ENCODE assay signal across 8 cellular contexts in the genomic region with DNA sequence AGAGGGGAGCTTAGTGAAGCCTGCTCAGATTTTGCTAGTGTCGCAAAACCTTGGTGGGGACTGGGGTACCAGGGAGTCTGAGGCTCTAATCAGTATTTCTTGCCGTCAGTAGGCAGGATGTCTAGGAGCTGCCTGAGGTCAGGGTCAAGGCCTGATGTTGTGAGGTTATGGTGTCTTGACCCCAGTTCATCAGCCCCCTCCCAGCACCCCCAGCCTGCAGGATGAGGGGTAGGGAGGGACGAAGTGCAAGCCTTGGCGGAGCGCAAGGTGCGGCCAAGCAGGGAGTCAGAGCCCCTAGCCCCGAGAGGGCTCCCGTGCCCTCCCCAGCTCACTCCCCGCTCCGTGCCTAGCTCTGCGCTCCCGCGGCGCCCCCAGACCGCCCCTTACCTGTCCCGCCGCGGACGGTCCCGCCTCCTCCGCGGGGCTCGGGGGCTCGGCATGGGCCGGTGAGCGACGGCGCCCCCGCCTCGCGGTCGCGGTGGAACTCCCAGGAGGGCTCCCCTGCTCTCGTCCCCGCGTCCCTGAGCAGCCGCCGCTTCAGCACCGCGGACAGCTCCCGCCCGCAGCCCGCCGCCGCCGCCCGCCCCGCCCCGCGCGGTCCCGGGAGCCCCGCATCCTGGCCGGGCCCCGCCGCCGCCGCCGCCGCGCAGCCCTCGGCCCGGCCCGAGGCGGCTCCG. TPM values are rescaled to one million over a fixed set of nuclear protein-coding genes. Genes with fewer than 3 reads are reported as not detected.
DNase-seq lines count a peak whose midpoint lies in the region; ATAC-seq and TF ChIP-seq lines count a peak whose summit lies in the region.

No MANE protein-coding gene starts in this region.

- peaks cover 3% of the 10 kb centered on the region for H3K27me3 ChIP-seq in adrenal gland

- H3K36me3 ChIP-seq in adrenal gland (replicated peaks in 1 of 2), result no peaks in the 10 kb centered on the region

- TF ChIP-seq POLR2A in adrenal gland (IDR thresholded peaks at IDR 0.05), result no peak

- peaks cover 52 to 70% of the 10 kb centered on the region in 2 donors for H3K27me3 Mint-ChIP-seq in T-cell
- H3K27me3 Mint-ChIP-seq in stimulated activated memory B cell treated with anti-CD40 and anti-IgM and Interleukin-4, amounts not matched to agents 10 μg/mL and 1 μg/mL and 100 μg/mL, for 72 hours, result peaks cover 72% of the 10 kb centered on the region

- 3 to 5% (median 3%) methylated on average over 20 to 66 of the region's 66 CpGs; no CpG with 5 or more reads in 1 of the 4 donors for WGBS in adrenal gland, 4 donors

- intact Hi-C loops in adrenal gland (cut with DNase I), result no loop called here

- H3K4me3 ChIP-seq in adrenal gland, result peak overlapping the region in 1 of 4 donors; percentile 41

- H3K4me1 ChIP-seq in adrenal gland (replicated peaks in 1 of 2), result peaks cover 0 to 6% of the 10 kb centered on the region in 2 donors

- no peak for TF ChIP-seq CTCF in adrenal gland (IDR thresholded peaks at IDR 0.05)

- H3K27ac ChIP-seq in adrenal gland, result no peak overlapping the region

- DNase-seq in ELF-1 (ENCODE audit: low read depth, low spot score), result peak; percentile 43
- peak in 32 of 34 experiments; percentile 4 to 61 (median 45) for DNase-seq in T-cell
- DNase-seq in adrenal gland, result peak in 6 of 7 donors; percentile 42 to 57 (median 47)
- DNase-seq in left lobe of liver (ENCODE audit: low spot score), result no peak
- no peak for DNase-seq in NCI-H1105 (lab: John Stamatoyannopoulos, UW)
- DNase-seq in Kasumi-1 (lab: John Stamatoyannopoulos, UW), result no peak

- POLR2A ChIA-PET in T-cell (lab: Charles Lee), result no interaction called here

- peaks cover 3 to 10% (median 6%) of the 10 kb centered on the region in 3 donors for H3K9me3 Mint-ChIP-seq in T-cell
- peaks cover 5% of the 10 kb centered on the region for H3K9me3 Mint-ChIP-seq in stimulated activated memory B cell treated with anti-CD40 and anti-IgM and Interleukin-4, amounts not matched to agents 10 μg/mL and 1 μg/mL and 100 μg/mL, for 72 hours

- no peaks in the 10 kb centered on the region for H3K36me3 Mint-ChIP-seq in T-cell
- no peaks in the 10 kb centered on the region for H3K36me3 Mint-ChIP-seq in stimulated activated memory B cell treated with anti-CD40 and anti-IgM and Interleukin-4, amounts not matched to agents 10 μg/mL and 1 μg/mL and 100 μg/mL, for 72 hours

- no peaks in the 10 kb centered on the region for H3K9me3 ChIP-seq in adrenal gland (replicated peaks in 1 of 3)

- ATAC-seq in T-cell (replicated peaks in 1 of 4), result peak; percentile 78 to 89 (median 82)
- ATAC-seq in left lobe of liver, result peak; percentile 94
- ATAC-seq in stimulated activated memory B cell treated with anti-CD40 and anti-IgM and Interleukin-4, amounts not matched to agents 10 μg/mL and 1 μg/mL and 100 μg/mL, for 72 hours, result peak; percentile 69
- ATAC-seq in GM18861 (IDR thresholded peaks at IDR 0.05; ENCODE audit: unreplicated experiment), result no peak

- no peak overlapping the region for H3K27ac Mint-ChIP-seq in T-cell
- H3K27ac Mint-ChIP-seq in stimulated activated memory B cell treated with anti-CD40 and anti-IgM and Interleukin-4, amounts not matched to agents 10 μg/mL and 1 μg/mL and 100 μg/mL, for 72 hours, result no peak overlapping the region

- H3K4me1 Mint-ChIP-seq in T-cell, result peaks cover 0 to 4% (median 2%) of the 10 kb centered on the region in 3 donors
- H3K4me1 Mint-ChIP-seq in stimulated activated memory B cell treated with anti-CD40 and anti-IgM and Interleukin-4, amounts not matched to agents 10 μg/mL and 1 μg/mL and 100 μg/mL, for 72 hours, result peaks cover 7% of the 10 kb centered on the region

- CTCF ChIA-PET in T-cell (lab: Charles Lee), result no interaction called here

- no peak overlapping the region for H3K4me3 Mint-ChIP-seq in T-cell
- no peak overlapping the region for H3K4me3 Mint-ChIP-seq in stimulated activated memory B cell treated with anti-CD40 and anti-IgM and Interleukin-4, amounts not matched to agents 10 μg/mL and 1 μg/mL and 100 μg/mL, for 72 hours

RNA-seq across cellular contexts. Expression of a gene that starts 0.3 kb away (rescaled TPM):
- under 1 TPM in 1 of 5 donors, not detected in 4; 0.73 TPM for total RNA-seq in T-cell
- under 1 TPM in 3 of 8 donors, not detected in 5; 0.14 to 0.51 (median 0.23) TPM for total RNA-seq in adrenal gland
- polyA plus RNA-seq in adrenal gland, result under 1 TPM; 0.05 to 0.27 (median 0.24) TPM
- total RNA-seq in left lobe of liver, result not detected

Comparison
In these comparisons a context has a peak if more than half of its experiments do, and no peak if none do; other contexts are left out.
1. DNase-seq: peak in ELF-1 (single experiment), T-cell (32 of 34) and adrenal gland (6 of 7); none in left lobe of liver (single experiment), NCI-H1105 (single experiment) and Kasumi-1 (0 of 2).